ENCODE assay signal across 1 cellular context in genomic region chr21:44759628-44760285, GRCh38.
TF ChIP-seq lines count a peak whose summit lies in the region.

No MANE protein-coding gene starts in this region.

TF ChIP-seq in GM23338, 12 proteins besides CTCF, POLR2A, EP300 and RAD21 (continued from another document):
- TF ChIP-seq, protein P1, sequence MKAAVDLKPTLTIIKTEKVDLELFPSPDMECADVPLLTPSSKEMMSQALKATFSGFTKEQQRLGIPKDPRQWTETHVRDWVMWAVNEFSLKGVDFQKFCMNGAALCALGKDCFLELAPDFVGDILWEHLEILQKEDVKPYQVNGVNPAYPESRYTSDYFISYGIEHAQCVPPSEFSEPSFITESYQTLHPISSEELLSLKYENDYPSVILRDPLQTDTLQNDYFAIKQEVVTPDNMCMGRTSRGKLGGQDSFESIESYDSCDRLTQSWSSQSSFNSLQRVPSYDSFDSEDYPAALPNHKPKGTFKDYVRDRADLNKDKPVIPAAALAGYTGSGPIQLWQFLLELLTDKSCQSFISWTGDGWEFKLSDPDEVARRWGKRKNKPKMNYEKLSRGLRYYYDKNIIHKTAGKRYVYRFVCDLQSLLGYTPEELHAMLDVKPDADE (IDR thresholded peaks at IDR 0.05), result no peak
